In the genomic region with DNA sequence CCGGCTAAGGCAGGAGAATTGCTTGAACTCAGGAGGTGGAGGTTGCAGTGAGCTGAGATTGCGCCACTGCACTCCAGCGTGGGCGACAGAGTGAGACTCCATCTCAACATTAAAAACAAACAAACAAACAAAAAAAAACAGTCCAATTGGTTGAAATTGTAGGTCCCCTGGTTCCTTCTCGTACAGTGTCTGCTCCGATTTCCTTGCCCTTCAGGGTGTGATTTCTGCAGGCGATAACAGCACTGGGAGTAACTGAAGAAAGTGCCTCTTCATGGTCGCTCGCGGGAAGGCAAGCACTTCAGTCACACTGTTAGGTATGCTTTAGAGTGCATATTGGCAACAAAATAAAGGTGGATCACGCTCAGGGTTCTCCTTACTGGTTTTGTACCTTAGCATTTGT, we compare ENCODE assay signal across 20 cellular contexts.
"Had no signal": no experiment of that assay in that cellular context is flagged by ENCODE, and none has a peak within 500 bp of the region (broad histone marks: within the 10 kb centered on the region; RNA-seq: fewer than 3 reads in every experiment).

No MANE protein-coding gene starts in this region.

- ATAC-seq: activated T-cell treated with anti-CD3 and anti-CD28 coated beads, Interleukin-2, amount 50 U/mL, for 4 hours had no signal

- H3K27ac ChIP-seq: breast epithelium, coronary artery, tibial artery, uterus had no signal

- H3K4me1 ChIP-seq: breast epithelium, tibial artery, uterus had no signal

- H3K4me3 Mint-ChIP-seq: activated CD4-positive, alpha-beta T cell treated with anti-CD3 and anti-CD28 coated beads, Interleukin-2, amount 10 ng/mL, durations not matched to agents 7 days and 5 days; activated T-cell treated with anti-CD3 and anti-CD28 coated beads, Interleukin-2, amount 50 U/mL, for 4 hours; nephron progenitor cell; T-helper 2 cell treated with Interferon-gamma antibody and Interleukin-4, amounts not matched to agents 5 μg/mL and 100 μg/mL, for 36 hours had no signal

- H3K4me3 ChIP-seq: coronary artery, tibial artery, uterus had no signal

- DNase-seq: activated CD4-positive, alpha-beta T cell treated with anti-CD3 and anti-CD28 coated beads, Interleukin-2, amount 10 ng/mL, durations not matched to agents 7 days and 5 days; activated CD8-positive, alpha-beta memory T cell treated with anti-CD3 and anti-CD28 coated beads, Interleukin-2, amount 50 U/mL, for 4 hours; activated effector memory CD4-positive, alpha-beta T cell treated with Interleukin-2 at 50 U/mL for 16 hours; activated naive CD4-positive, alpha-beta T cell treated with anti-CD3 and anti-CD28 coated beads, Interleukin-2, amount 50 U/mL, for 16 hours; activated T-cell treated with anti-CD3 and anti-CD28 coated beads, Interleukin-2, amount 50 U/mL, for 4 hours; foreskin melanocyte; hypothalamus; islet precursor cell; midbrain; nephron progenitor cell; occipital lobe; stimulated activated CD4-positive, alpha-beta T cell treated with anti-CD3 and anti-CD28 coated beads, Interleukin-12 subunit alpha, Interleukin-12 subunit beta, amount 100 ng/mL, for 4 hours; stimulated activated CD4-positive, alpha-beta T cell treated with anti-CD3 and anti-CD28 coated beads, Interleukin-1b, Interleukin-23, amount 100 ng/mL, for 48 hours; stimulated activated CD8-positive, alpha-beta memory T cell treated with anti-CD3 and anti-CD28 coated beads, Interleukin-4, amount 100 ng/mL, for 48 hours; stimulated activated naive CD4-positive, alpha-beta T cell; tibial artery; uterus had no signal

- H3K9me3 ChIP-seq: breast epithelium, tibial artery, uterus had no signal

- H3K27me3 ChIP-seq: breast epithelium, uterus had no signal

- H3K36me3 ChIP-seq: breast epithelium, tibial artery, uterus had no signal

- H3K9me3 Mint-ChIP-seq: activated CD4-positive, alpha-beta T cell treated with anti-CD3 and anti-CD28 coated beads, Interleukin-2, amount 10 ng/mL, durations not matched to agents 7 days and 5 days; activated T-cell treated with anti-CD3 and anti-CD28 coated beads, Interleukin-2, amount 50 U/mL, for 4 hours; nephron progenitor cell; T-helper 2 cell treated with Interferon-gamma antibody and Interleukin-4, amounts not matched to agents 5 μg/mL and 100 μg/mL, for 36 hours had no signal

- H3K27ac Mint-ChIP-seq: activated CD4-positive, alpha-beta T cell treated with anti-CD3 and anti-CD28 coated beads, Interleukin-2, amount 10 ng/mL, durations not matched to agents 7 days and 5 days; nephron progenitor cell; T-helper 2 cell treated with Interferon-gamma antibody and Interleukin-4, amounts not matched to agents 5 μg/mL and 100 μg/mL, for 36 hours had no signal
